In the genomic region with DNA sequence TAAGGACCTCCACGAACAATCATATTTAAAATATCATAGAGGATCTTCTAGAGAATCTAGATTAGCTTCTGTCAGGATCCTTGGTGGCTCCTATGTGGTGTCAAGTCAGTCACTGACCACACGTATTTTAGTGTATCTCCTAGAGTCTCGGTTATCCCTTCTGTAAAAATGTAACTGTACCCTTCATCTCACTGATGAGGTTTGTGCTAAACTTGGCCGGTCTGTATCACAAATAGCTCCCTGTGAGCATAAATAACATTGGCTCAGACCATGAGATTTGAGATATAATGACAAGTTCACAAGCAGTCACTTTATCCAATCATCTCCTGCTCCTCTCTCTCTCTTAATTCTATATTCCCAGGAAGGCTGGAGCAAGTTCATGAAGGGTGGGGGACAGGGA, we compare ENCODE assay signal across 30 cellular contexts.
"Had no signal": no experiment of that assay in that cellular context is flagged by ENCODE, and none has a peak within 500 bp of the region (broad histone marks: within the 10 kb centered on the region; RNA-seq: fewer than 3 reads in every experiment).

No MANE protein-coding gene starts in this region.

- H3K36me3 ChIP-seq: ovary, right lobe of liver, sigmoid colon, spleen, suprapubic skin, tibial artery, transverse colon, upper lobe of right lung, uterus had no signal

- H3K79me2 ChIP-seq: parathyroid adenoma had no signal

- H3K27ac ChIP-seq: ovary, parathyroid adenoma, right lobe of liver, sigmoid colon, skin epidermis, spleen, suprapubic skin, testis, tibial artery, transverse colon, upper lobe of right lung, uterus had no signal

- H3K4me1 ChIP-seq: parathyroid adenoma, right lobe of liver, sigmoid colon, spleen, suprapubic skin, transverse colon, upper lobe of right lung, uterus had no signal

- H3K27me3 ChIP-seq: ovary, right lobe of liver, sigmoid colon, spleen, suprapubic skin, testis, tibial artery, transverse colon, upper lobe of right lung, uterus had no signal

- H3K9me3 ChIP-seq: ovary, right lobe of liver, sigmoid colon, spleen, suprapubic skin, testis, tibial artery, transverse colon, upper lobe of right lung, uterus had no signal

- H2AFZ ChIP-seq: parathyroid adenoma had no signal

- ATAC-seq: naive thymus-derived CD8-positive, alpha-beta T cell; natural killer cell treated with Interleukin-12 subunit alpha and Interleukin-12 subunit beta and Interleukin-15 and Interleukin-18, amount 100 ng/mL, for 72 hours; right cardiac atrium; right lobe of liver; stimulated activated memory B cell treated with anti-CD40 and anti-IgM and Interleukin-4, amounts not matched to agents 10 μg/mL and 1 μg/mL and 100 μg/mL, for 72 hours; stimulated activated naive CD8-positive, alpha-beta T cell treated with anti-CD3 and anti-CD28 coated beads, Interleukin-15, amount 100 ng/mL, for 72 hours; stimulated activated naive CD8-positive, alpha-beta T cell treated with anti-CD3 and anti-CD28 coated beads, Interleukin-15, Interleukin-2, amounts not matched to agents 100 U/mL and 50 U/mL, for 24 hours; upper lobe of right lung had no signal

- DNase-seq: naive B cell; naive thymus-derived CD8-positive, alpha-beta T cell; nephron progenitor cell; occipital lobe; ovary; posterior cingulate gyrus; right cardiac atrium; right lobe of liver; sigmoid colon; spleen; stimulated activated CD4-positive, alpha-beta T cell treated with anti-CD3 and anti-CD28 coated beads, Interleukin-12 subunit alpha, Interleukin-12 subunit beta, amount 100 ng/mL, for 4 hours; stimulated activated CD4-positive, alpha-beta T cell treated with anti-CD3 and anti-CD28 coated beads, Interleukin-1b, Interleukin-23, amount 100 ng/mL, for 48 hours; stimulated activated CD4-positive, alpha-beta T cell treated with anti-CD3 and anti-CD28 coated beads, Interleukin-4, amount 100 ng/mL, for 1 hour; stimulated activated CD4-positive, alpha-beta T cell treated with anti-CD3 and anti-CD28 coated beads, Interleukin-4, amount 100 ng/mL, for 4 hours; stimulated activated CD8-positive, alpha-beta memory T cell treated with anti-CD3 and anti-CD28 coated beads, Interleukin-4, amount 100 ng/mL, for 48 hours; stimulated activated naive CD4-positive, alpha-beta T cell; stimulated activated naive CD8-positive, alpha-beta T cell treated with anti-CD3 and anti-CD28 coated beads, Interleukin-15, amount 100 ng/mL, for 72 hours; stimulated activated naive CD8-positive, alpha-beta T cell treated with anti-CD3 and anti-CD28 coated beads, Interleukin-15, Interleukin-2, amounts not matched to agents 100 U/mL and 50 U/mL, for 24 hours; substantia nigra; testis; tibial artery; transverse colon; upper lobe of right lung; uterus had no signal

- H3K4me2 ChIP-seq: smooth muscle cell had no signal

- H3K9ac ChIP-seq: parathyroid adenoma had no signal

- H3K4me3 ChIP-seq: ovary, right lobe of liver, sigmoid colon, skin epidermis, smooth muscle cell, spleen, suprapubic skin, testis, tibial artery, transverse colon, upper lobe of right lung, uterus had no signal
